In the genomic region with DNA sequence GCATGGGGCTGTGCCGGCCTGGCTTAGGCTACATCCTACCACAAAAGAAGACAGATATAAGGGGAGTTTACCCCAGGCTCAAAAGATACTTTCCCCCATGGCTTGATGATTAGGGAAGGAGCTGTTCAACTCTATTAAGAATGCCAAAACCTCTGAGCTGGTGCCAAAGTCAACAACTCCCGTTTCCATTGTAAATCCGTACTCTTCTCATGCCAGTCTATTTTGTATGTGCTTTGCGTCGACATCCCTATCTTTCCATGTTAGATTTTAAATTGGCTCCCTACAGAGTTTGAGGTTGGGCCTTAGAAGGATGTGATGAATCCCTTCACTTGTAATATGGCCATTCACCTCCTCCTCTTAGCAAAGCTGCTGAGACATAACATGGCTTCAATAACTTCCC, we compare ENCODE assay signal across 19 cellular contexts. TPM values are rescaled to one million over a fixed set of nuclear protein-coding genes. Genes with fewer than 3 reads are reported as not detected.
DNase-seq lines count a peak whose midpoint lies in the region; ATAC-seq and TF ChIP-seq lines count a peak whose summit lies in the region.
"Had no signal": no experiment of that assay in that cellular context is flagged by ENCODE, and none has a peak within 500 bp of the region (broad histone marks: within the 10 kb centered on the region; RNA-seq: fewer than 3 reads in every experiment).

No MANE protein-coding gene starts in this region.

- H3K4me3 ChIP-seq in right cardiac atrium (ENCODE audit: low read length) (no peak overlapping the region), heart right ventricle (no peak overlapping the region), gastroesophageal sphincter (no peak overlapping the region)
- H3K4me3 ChIP-seq: GM23248, suprapubic skin had no signal

- no peak for DNase-seq in right cardiac atrium
- DNase-seq in heart right ventricle, result no peak
- no peak for DNase-seq in NCI-H187 (lab: John Stamatoyannopoulos, UW)
- DNase-seq in SW480 (ENCODE audit: low spot score), result no peak
- DNase-seq: activated CD4-positive, alpha-beta T cell treated with anti-CD3 and anti-CD28 coated beads, Interleukin-2, amount 50 U/mL, for 1 hour; activated CD8-positive, alpha-beta memory T cell treated with anti-CD3 and anti-CD28 coated beads, Interleukin-2, amount 50 U/mL, for 48 hours; activated gamma-delta T cell treated with Interleukin-2 at 50 U/mL for 16 hours; CD8-positive, alpha-beta memory T cell; GM23248; NCI-H2081 treated with DMSO at 0.1 percent for 48 hours; NCI-H526; stimulated activated CD8-positive, alpha-beta memory T cell treated with anti-CD3 and anti-CD28 coated beads, Interleukin-4, amount 100 ng/mL, for 48 hours had no signal

- H3K27ac ChIP-seq in right cardiac atrium (ENCODE audit: low read length) (peak overlapping the region; percentile 31), heart right ventricle (peak overlapping the region in 4 of 10 donors; percentile 8 to 35 (median 25)), angular gyrus (ENCODE audit: low read depth, low read length) (peak overlapping the region; percentile 67), gastroesophageal sphincter (peak overlapping the region in 3 of 4 donors; percentile 12 to 43 (median 28))
- H3K27ac ChIP-seq: GM23248, suprapubic skin had no signal

- no peaks in the 10 kb centered on the region for H3K27me3 ChIP-seq in right cardiac atrium (ENCODE audit: control insufficient read depth, insufficient read depth)
- H3K27me3 ChIP-seq in heart right ventricle, result no peaks in the 10 kb centered on the region
- no peaks in the 10 kb centered on the region for H3K27me3 ChIP-seq in gastroesophageal sphincter
- H3K27me3 ChIP-seq: suprapubic skin had no signal

- H3K4me1 ChIP-seq in right cardiac atrium (ENCODE audit: control insufficient read depth, insufficient read depth, low read length) (peaks cover 7% of the 10 kb centered on the region), heart right ventricle (peaks cover 0 to 55% (median 24%) of the 10 kb centered on the region in 9 donors), gastroesophageal sphincter (peaks cover 0 to 49% (median 14%) of the 10 kb centered on the region in 3 donors)

- H3K9me3 ChIP-seq in right cardiac atrium (ENCODE audit: control insufficient read depth, low read length) (no peaks in the 10 kb centered on the region), heart right ventricle (no peaks in the 10 kb centered on the region), gastroesophageal sphincter (no peaks in the 10 kb centered on the region)
- H3K9me3 ChIP-seq: suprapubic skin had no signal

- no peak for TF ChIP-seq POLR2A in gastroesophageal sphincter (IDR thresholded peaks at IDR 0.05)

- no peak for TF ChIP-seq CTCF in heart right ventricle (IDR thresholded peaks at IDR 0.05)
- TF ChIP-seq CTCF in gastroesophageal sphincter (IDR thresholded peaks at IDR 0.05), result no peak

- intact Hi-C loops in right cardiac atrium (cut with DNase I), result loop anchor here in 1 of 4 donors (10.0 kb wide), 1 partner anchor 270 kb away; no protein-coding TSS in a partner anchor
- intact Hi-C loops in heart right ventricle (cut with DNase I), result loop anchor here in 6 of 10 donors (5.0 to 10.0 kb wide), 3 partner anchors 37 to 270 kb away; a partner anchor contains a TSS

- WGBS in right cardiac atrium, result 39% methylated on average over 5 of the region's 5 CpGs
- 45 to 50% methylated on average over 5 of the region's 5 CpGs for WGBS in heart right ventricle, 2 donors
- 40 to 64% methylated on average over 5 of the region's 5 CpGs for WGBS in gastroesophageal sphincter (ENCODE audit: low coverage in 1 of 2), 2 donors

- H3K36me3 ChIP-seq in heart right ventricle (peaks cover 0 to 75% (median 26%) of the 10 kb centered on the region in 9 donors), gastroesophageal sphincter (peaks cover 0 to 48% of the 10 kb centered on the region in 2 donors)

- no peak for TF ChIP-seq EP300 in gastroesophageal sphincter (IDR thresholded peaks at IDR 0.05)

- ATAC-seq in right cardiac atrium, result peak in 1 of 2 donors; percentile 10
- ATAC-seq in heart right ventricle, result no peak
- ATAC-seq in gastroesophageal sphincter, result no peak
- ATAC-seq in GM18867 (IDR thresholded peaks at IDR 0.05; ENCODE audit: unreplicated experiment), result no peak

RNA-seq across cellular contexts. Expression of a gene that starts 46.9 kb away (rescaled TPM):
- total RNA-seq in right cardiac atrium (not detected), heart right ventricle (not detected), gastroesophageal sphincter (under 1 TPM in 1 of 4 donors, not detected in 3; 0.64 TPM)
- polyA plus RNA-seq in right cardiac atrium (not detected), heart right ventricle (not detected)
- total RNA-seq: astrocyte; CD8-positive, alpha-beta memory T cell; glomerular endothelial cell; GM23248; renal cortical epithelial cell; suprapubic skin had no signal
- polyA plus RNA-seq: CD8-positive, alpha-beta memory T cell; GM23248 had no signal
